ENCODE assay signal across 22 cellular contexts in the genomic region with DNA sequence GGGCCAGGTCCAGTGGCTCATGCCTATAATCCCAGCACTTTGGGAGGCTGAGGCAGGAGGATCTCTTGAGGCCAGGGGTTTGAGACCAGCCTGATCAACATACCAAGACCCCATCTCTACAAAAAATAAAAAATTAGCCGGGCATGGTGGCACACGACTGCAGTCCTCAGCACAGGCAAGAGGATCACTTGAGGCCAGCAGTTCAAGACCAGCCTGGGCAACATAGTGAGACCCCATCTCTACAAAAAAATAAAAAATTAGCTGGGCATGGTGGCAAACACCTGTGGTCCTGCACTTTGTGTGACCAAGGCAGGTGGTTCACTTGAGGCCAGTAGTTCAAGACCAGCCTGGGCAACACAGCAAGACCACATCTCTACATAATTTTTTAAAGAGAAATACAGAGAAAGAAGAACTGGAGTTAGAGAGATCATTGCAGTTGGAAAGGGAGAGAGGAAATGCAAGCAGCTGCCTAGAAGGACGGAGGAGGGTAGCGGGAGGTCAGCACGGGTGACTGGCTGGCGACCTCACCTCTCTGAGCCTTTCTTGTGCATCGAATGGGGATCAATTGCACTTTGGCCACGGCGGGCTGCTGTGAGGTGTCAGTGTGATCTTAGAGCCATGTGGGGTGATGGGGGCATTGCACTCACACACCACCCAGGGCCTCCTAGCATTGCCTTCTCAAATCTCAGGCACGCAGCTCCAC. TPM values are rescaled to one million over a fixed set of nuclear protein-coding genes. Genes with fewer than 3 reads are reported as not detected.
DNase-seq lines count a peak whose midpoint lies in the region; ATAC-seq, FAIRE-seq and TF ChIP-seq lines count a peak whose summit lies in the region.
"Had no signal": no experiment of that assay in that cellular context is flagged by ENCODE, and none has a peak within 500 bp of the region (broad histone marks: within the 10 kb centered on the region; RNA-seq: fewer than 3 reads in every experiment).

No MANE protein-coding gene starts in this region.

- peaks cover 33% of the 10 kb centered on the region for H3K27me3 Mint-ChIP-seq in nephron progenitor cell (ENCODE audit: low read depth, poor library complexity)

- POLR2A ChIA-PET in HepG2 (lab: Yijun Ruan, JAX): interaction anchor here (1.0 to 8.3 kb wide), 5 partner anchors 11 to 26 kb away, joined by 3 to 67 read pairs (median 5); a partner anchor contains a TSS

- H3K4me2 ChIP-seq in HepG2 (ENCODE audit: low read depth, low read length): peak overlapping the region; percentile 64

- TF ChIP-seq RAD21 in HepG2 (CRISPR knock-in tag; IDR thresholded peaks at IDR 0.05): no peak

- CTCF ChIA-PET in HepG2 (lab: Yijun Ruan, JAX; ENCODE audit: low intra/inter-chr PET ratio, low total read pairs): no interaction called here

- H3K9me3 Mint-ChIP-seq in nephron progenitor cell: no peaks in the 10 kb centered on the region
- H3K9me3 Mint-ChIP-seq: HFFc6 had no signal

- H3K4me3 Mint-ChIP-seq in nephron progenitor cell: peak overlapping the region; percentile 41
- H3K4me3 Mint-ChIP-seq: HFFc6 had no signal

- H3K36me3 ChIP-seq in HepG2 (replicated peaks in 1 of 2; ENCODE audit: control insufficient read depth in 1 of 2, insufficient read depth in 2 of 2, low read length in 2 of 2): peaks cover 3 to 4% of the 10 kb centered on the region in 2 experiments; a peak in 2 of 5 replicates
- no peaks in the 10 kb centered on the region for H3K36me3 ChIP-seq in right lobe of liver
- H3K36me3 ChIP-seq in aorta (ENCODE audit: control insufficient read depth in 1 of 2, insufficient read depth in 2 of 2, low read length in 1 of 2): no peaks in the 10 kb centered on the region

- in situ Hi-C loops in HepG2 (cut with HindIII; ENCODE audit: extremely low pct_ligation_motif_present, low pct_unique_long_range_greater_than_20kb): no loop called here

- no peaks in the 10 kb centered on the region for H3K36me3 Mint-ChIP-seq in nephron progenitor cell (ENCODE audit: low read depth)

- H3K27ac Mint-ChIP-seq in nephron progenitor cell: peak overlapping the region; percentile 50
- H3K27ac Mint-ChIP-seq: HFFc6 had no signal

- no peak overlapping the region for H2AFZ ChIP-seq in HepG2 (ENCODE audit: low read length)

- H3K9me3 ChIP-seq in HepG2 (ENCODE audit: low read length) (no peaks in the 10 kb centered on the region), right lobe of liver (no peaks in the 10 kb centered on the region), aorta (ENCODE audit: control insufficient read depth, low read length) (no peaks in the 10 kb centered on the region)
- H3K9me3 ChIP-seq: SJSA1 had no signal

- intact Hi-C loops in HepG2 (cut with micrococcal nuclease; ENCODE audit: unreplicated experiment): loop anchor here (1.0 kb wide), 1 partner anchor 11 kb away; no protein-coding TSS in a partner anchor
- intact Hi-C loops in right lobe of liver (cut with DNase I): no loop called here
- intact Hi-C loops in aorta (cut with DNase I): no loop called here
- intact Hi-C loops in posterior cingulate gyrus (cut with DNase I): no loop called here

- H4K20me1 ChIP-seq in HepG2 (ENCODE audit: insufficient read depth, low read length): no peaks in the 10 kb centered on the region

- no peaks in the 10 kb centered on the region for H3K27me3 ChIP-seq in HepG2 (ENCODE audit: control insufficient read depth in 1 of 2, insufficient read depth in 2 of 2, low read length in 2 of 2)
- no peaks in the 10 kb centered on the region for H3K27me3 ChIP-seq in right lobe of liver
- no peaks in the 10 kb centered on the region for H3K27me3 ChIP-seq in aorta (ENCODE audit: control insufficient read depth in 1 of 2, insufficient read depth in 2 of 2, low read length in 1 of 2)
- H3K27me3 ChIP-seq: SJSA1 had no signal

- H3K4me1 ChIP-seq in HepG2 (ENCODE audit: insufficient read depth, low read length) (peaks cover 40% of the 10 kb centered on the region), right lobe of liver (peaks cover 0 to 6% (median 2%) of the 10 kb centered on the region in 4 donors), aorta (ENCODE audit: control insufficient read depth in 1 of 2, insufficient read depth in 2 of 2, low read length in 2 of 2) (no peaks in the 10 kb centered on the region)

- no TSS peak for BruUV-seq in HepG2 (replicated peaks; lab: Mats Ljungman, UMichigan)

- no peak for FAIRE-seq in HepG2 (lab: Jason Lieb, UNC)
- FAIRE-seq: H54 had no signal

- DNase-seq in HepG2 (ENCODE audit: low spot score) (no peak), right lobe of liver (no peak), nephron progenitor cell (peak; percentile 66), aorta (no peak), AG08396 (ENCODE audit: low spot score) (no peak), posterior cingulate gyrus (no peak)
- DNase-seq: DMS79, HFFc6, NCI-H1105 treated with DMSO at 0.1 percent for 48 hours, NCI-H187, NCI-H226, NCI-H524, PC-3, RPMI8226 had no signal

- TF ChIP-seq EP300 in HepG2 (IDR thresholded peaks at IDR 0.05; ENCODE audit: low read depth in 2 of 2, low read length in 2 of 2) (0 out of 4 replicates have a peak, but pooled peaks of 1 of the 2 experiments have one; percentile 6), HepG2 (CRISPR knock-in tag; IDR thresholded peaks at IDR 0.05; ENCODE audit: borderline replicate concordance) (no peak)

- ATAC-seq in HepG2 (peak; percentile 68), right lobe of liver (no peak), aorta (ENCODE audit: low FRiP score) (no peak), esophagus mucosa (no peak)
- ATAC-seq: PC-3 had no signal

- H3K27ac ChIP-seq in HepG2 (ENCODE audit: extremely low read length, insufficient read depth, low read length) (peak overlapping the region; percentile 14), right lobe of liver (no peak overlapping the region), VCaP (peak overlapping the region; percentile 77), aorta (ENCODE audit: low read depth in 1 of 2, low read length in 2 of 2) (peak overlapping the region; percentile 44 to 85)
- H3K27ac ChIP-seq: C4-2B, HL-60, SJSA1 had no signal

- no peak for TF ChIP-seq CTCF in HepG2 (CRISPR knock-in tag; IDR thresholded peaks at IDR 0.05)
- TF ChIP-seq CTCF in right lobe of liver (IDR thresholded peaks at IDR 0.05): no peak
- TF ChIP-seq CTCF in VCaP (conservative IDR thresholded peaks at IDR 0.05): no peak
- TF ChIP-seq CTCF in nephron progenitor cell (IDR thresholded peaks at IDR 0.05): no peak

- no peaks in the 10 kb centered on the region for H3K79me2 ChIP-seq in HepG2 (ENCODE audit: insufficient read depth, low read length)

- H3K4me1 Mint-ChIP-seq in nephron progenitor cell: peaks cover 60% of the 10 kb centered on the region

- WGBS in HepG2 (ENCODE audit: low lambda C conversion rate): 27% methylated on average over 8 of the region's 10 CpGs
- 44% methylated on average over 5 of the region's 10 CpGs for WGBS in right lobe of liver (ENCODE audit: insufficient coverage, low coverage, low lambda C conversion rate, missing lambda C conversion rate)
- 66 to 78% methylated on average over 10 of the region's 10 CpGs for WGBS in aorta, 2 donors

- no peak for TF ChIP-seq POLR2A in HepG2 (IDR thresholded peaks at IDR 0.05; ENCODE audit: insufficient read depth in 1 of 2, low read depth in 2 of 2, low read length in 2 of 2)
- TF ChIP-seq POLR2A in right lobe of liver (IDR thresholded peaks at IDR 0.05): no peak

- H3K4me3 ChIP-seq in HepG2 (replicated peaks in 1 of 3; ENCODE audit: insufficient read depth in 1 of 3, low read depth in 2 of 3, low read length in 3 of 3): peak overlapping the region in 1 of 3 experiments; percentile 36; a peak in 2 of 6 replicates
- no peak overlapping the region for H3K4me3 ChIP-seq in right lobe of liver
- no peak overlapping the region for H3K4me3 ChIP-seq in aorta (ENCODE audit: low read length in 2 of 2)
- H3K4me3 ChIP-seq: SJSA1 had no signal

- H3K9ac ChIP-seq in HepG2 (ENCODE audit: insufficient read depth, low read depth, low read length): no peak overlapping the region

RNA-seq across cellular contexts. Expression of a gene that starts 13.9 kb away (rescaled TPM):
- total RNA-seq in HepG2 (2016; rRNA removed; fragmentation: Illumina TruSeq; extraction: Trizol) (30.6 and 51.2 TPM in 2 replicates), right lobe of liver (10 to 100 TPM; 26.5 to 48.3 (median 32.7) TPM), aorta (100 to 1,000 TPM; 146 to 161 TPM), esophagus mucosa (13.3 TPM)
- total RNA-seq in HepG2 (2016; cell fraction: cytosol; rRNA removed; fragmentation: Illumina TruSeq; extraction: Trizol; ENCODE audit: low read depth): 13.8 and 14.2 TPM in 2 replicates
- total RNA-seq in HepG2 (2016; cell fraction: insoluble cytoplasmic fraction; rRNA removed; fragmentation: Illumina TruSeq; extraction: Trizol): 22.1 and 59.2 TPM in 2 replicates
- total RNA-seq in HepG2 (2016; cell fraction: membrane; rRNA removed; fragmentation: Illumina TruSeq; extraction: Trizol): 23.6 and 25.3 TPM in 2 replicates
- 82.3 and 107 TPM in 2 replicates for total RNA-seq in HepG2 (2016; cell fraction: nucleus; rRNA removed; fragmentation: Illumina TruSeq; extraction: Trizol)
- polyA plus RNA-seq in HepG2 (2011; rRNA removed) (62.7 and 68.0 TPM in 2 replicates), aorta (100 to 1,000 TPM in 1 of 2 donors, 10 to 100 TPM in 1; 43.1 to 109 TPM)
- 30.5 and 43.7 TPM in 2 replicates for polyA plus RNA-seq in HepG2 (2011; cell fraction: cytosol; rRNA removed)
- 347 and 430 TPM in 2 replicates for polyA plus RNA-seq in HepG2 (2011; cell fraction: nucleus; rRNA removed)
- 225 and 263 TPM in 2 replicates for polyA plus RNA-seq in HepG2 (2012)
- 20.9 and 22.6 TPM in 2 replicates for polyA plus RNA-seq in HepG2 (2016; cell fraction: cytosol; fragmentation: Illumina TruSeq; extraction: Trizol; ENCODE audit: low read depth)
- polyA plus RNA-seq in HepG2 (2016; cell fraction: insoluble cytoplasmic fraction; fragmentation: Illumina TruSeq; extraction: Trizol; ENCODE audit: low read depth): 55.5 and 77.0 TPM in 2 replicates
- polyA plus RNA-seq in HepG2 (2016; cell fraction: membrane; fragmentation: Illumina TruSeq; extraction: Trizol; ENCODE audit: low read depth): 33.0 and 38.0 TPM in 2 replicates
- 426 and 433 TPM in 2 replicates for polyA plus RNA-seq in HepG2 (2016; cell fraction: nucleus; fragmentation: Illumina TruSeq; extraction: Trizol; ENCODE audit: insufficient read depth, low read depth)
- 67.0 TPM in 1 of 2 replicates, not detected in the other for polyA minus RNA-seq in HepG2 (2011; rRNA and poly(A)+ RNA removed; ENCODE audit: low replicate concordance)
- polyA minus RNA-seq in HepG2 (2011; cell fraction: cytosol; rRNA and poly(A)+ RNA removed): 53.4 and 68.9 TPM in 2 replicates
- 37.1 and 45.6 TPM in 2 replicates for polyA minus RNA-seq in HepG2 (2011; cell fraction: nucleus; rRNA and poly(A)+ RNA removed)

RNA-seq across cellular contexts. Expression of a gene that starts 23.3 kb away (rescaled TPM):
- total RNA-seq in HepG2 (2016; rRNA removed; fragmentation: Illumina TruSeq; extraction: Trizol): 32.7 and 75.4 TPM in 2 replicates
- 14.1 and 16.2 TPM in 2 replicates for total RNA-seq in HepG2 (2016; cell fraction: cytosol; rRNA removed; fragmentation: Illumina TruSeq; extraction: Trizol; ENCODE audit: low read depth)
- total RNA-seq in HepG2 (2016; cell fraction: insoluble cytoplasmic fraction; rRNA removed; fragmentation: Illumina TruSeq; extraction: Trizol): 26.6 and 79.7 TPM in 2 replicates
- total RNA-seq in HepG2 (2016; cell fraction: membrane; rRNA removed; fragmentation: Illumina TruSeq; extraction: Trizol): 27.2 and 31.1 TPM in 2 replicates
- 65.4 and 75.4 TPM in 2 replicates for total RNA-seq in HepG2 (2016; cell fraction: nucleus; rRNA removed; fragmentation: Illumina TruSeq; extraction: Trizol)
- polyA plus RNA-seq in HepG2 (2011; rRNA removed): 114 and 164 TPM in 2 replicates
- polyA plus RNA-seq in HepG2 (2011; cell fraction: cytosol; rRNA removed): 99.1 and 107 TPM in 2 replicates
- 78.9 and 91.7 TPM in 2 replicates for polyA plus RNA-seq in HepG2 (2011; cell fraction: nucleus; rRNA removed)
- polyA plus RNA-seq in HepG2 (2012): 75.5 and 159 TPM in 2 replicates
- 13.2 and 14.3 TPM in 2 replicates for polyA plus RNA-seq in HepG2 (2016; cell fraction: cytosol; fragmentation: Illumina TruSeq; extraction: Trizol; ENCODE audit: low read depth)
- 33.0 and 42.6 TPM in 2 replicates for polyA plus RNA-seq in HepG2 (2016; cell fraction: insoluble cytoplasmic fraction; fragmentation: Illumina TruSeq; extraction: Trizol; ENCODE audit: low read depth)
- polyA plus RNA-seq in HepG2 (2016; cell fraction: membrane; fragmentation: Illumina TruSeq; extraction: Trizol; ENCODE audit: low read depth): 24.0 and 26.9 TPM in 2 replicates
- 142 TPM in 2 replicates for polyA plus RNA-seq in HepG2 (2016; cell fraction: nucleus; fragmentation: Illumina TruSeq; extraction: Trizol; ENCODE audit: insufficient read depth, low read depth)
- 35.2 and 152 TPM in 2 replicates for polyA minus RNA-seq in HepG2 (2011; rRNA and poly(A)+ RNA removed; ENCODE audit: low replicate concordance)
- polyA minus RNA-seq in HepG2 (2011; cell fraction: cytosol; rRNA and poly(A)+ RNA removed): 59.6 and 69.2 TPM in 2 replicates
- polyA minus RNA-seq in HepG2 (2011; cell fraction: nucleus; rRNA and poly(A)+ RNA removed): 28.7 and 29.8 TPM in 2 replicates
- 100 to 1,000 TPM in 1 of 6 experiments, 10 to 100 TPM in 5; 63.5 to 127 (median 87.4) TPM for total RNA-seq in right lobe of liver
- total RNA-seq in aorta: 10 to 100 TPM; 88.2 to 97.8 TPM
- 10 to 100 TPM; 27.8 to 49.5 TPM for polyA plus RNA-seq in aorta
- total RNA-seq in esophagus mucosa: 64.4 TPM

RNA-seq across cellular contexts. Expression of a gene that starts 45.1 kb away (rescaled TPM):
- total RNA-seq in HepG2 (2016; rRNA removed; fragmentation: Illumina TruSeq; extraction: Trizol) (1.1 and 1.8 TPM in 2 replicates), right lobe of liver (10 to 100 TPM in 5 of 6 experiments, 1 to 10 TPM in 1; 9.8 to 19.4 (median 15.6) TPM), aorta (not detected), esophagus mucosa (36.2 TPM)
- total RNA-seq in HepG2 (2016; cell fraction: cytosol; rRNA removed; fragmentation: Illumina TruSeq; extraction: Trizol; ENCODE audit: low read depth): 0.81 and 0.97 TPM in 2 replicates
- 0.91 and 1.8 TPM in 2 replicates for total RNA-seq in HepG2 (2016; cell fraction: insoluble cytoplasmic fraction; rRNA removed; fragmentation: Illumina TruSeq; extraction: Trizol)
- total RNA-seq in HepG2 (2016; cell fraction: membrane; rRNA removed; fragmentation: Illumina TruSeq; extraction: Trizol): 1.1 and 1.2 TPM in 2 replicates
- total RNA-seq in HepG2 (2016; cell fraction: nucleus; rRNA removed; fragmentation: Illumina TruSeq; extraction: Trizol): 1.6 and 2.7 TPM in 2 replicates
- polyA plus RNA-seq in HepG2 (2011; rRNA removed) (2.6 and 4.3 TPM in 2 replicates), aorta (10 to 100 TPM in 1 of 2 donors, not detected in 1; 13.3 TPM)
- polyA plus RNA-seq in HepG2 (2011; cell fraction: cytosol; rRNA removed): 1.4 and 2.1 TPM in 2 replicates
- polyA plus RNA-seq in HepG2 (2011; cell fraction: nucleus; rRNA removed): 13.9 and 14.3 TPM in 2 replicates
- polyA plus RNA-seq in HepG2 (2012): 1.8 and 2.3 TPM in 2 replicates
- polyA plus RNA-seq in HepG2 (2016; cell fraction: cytosol; fragmentation: Illumina TruSeq; extraction: Trizol; ENCODE audit: low read depth): 0.87 and 0.89 TPM in 2 replicates
- polyA plus RNA-seq in HepG2 (2016; cell fraction: insoluble cytoplasmic fraction; fragmentation: Illumina TruSeq; extraction: Trizol; ENCODE audit: low read depth): 1.1 and 1.9 TPM in 2 replicates
- polyA plus RNA-seq in HepG2 (2016; cell fraction: membrane; fragmentation: Illumina TruSeq; extraction: Trizol; ENCODE audit: low read depth): 0.50 and 0.61 TPM in 2 replicates
- 4.5 and 5.6 TPM in 2 replicates for polyA plus RNA-seq in HepG2 (2016; cell fraction: nucleus; fragmentation: Illumina TruSeq; extraction: Trizol; ENCODE audit: insufficient read depth, low read depth)
- 0.33 and 11.2 TPM in 2 replicates for polyA minus RNA-seq in HepG2 (2011; rRNA and poly(A)+ RNA removed; ENCODE audit: low replicate concordance)
- polyA minus RNA-seq in HepG2 (2011; cell fraction: cytosol; rRNA and poly(A)+ RNA removed): 1.4 and 2.2 TPM in 2 replicates
- polyA minus RNA-seq in HepG2 (2011; cell fraction: nucleus; rRNA and poly(A)+ RNA removed): 3.9 and 5.8 TPM in 2 replicates
- total RNA-seq: HFFc6, HT1080, LHCN-M2, SJSA1 had no signal

Comparison
In these comparisons a context has a peak if more than half of its experiments do, and no peak if none do; other contexts are left out.
1. H3K27ac ChIP-seq: peak in HepG2 (single experiment), VCaP (single experiment) and aorta (2 of 2); none in right lobe of liver (0 of 3).